32 cellular contexts compared by ENCODE assay signal in genomic region chr19:31841755-31842154, GRCh38.
DNase-seq lines count a peak whose midpoint lies in the region; ATAC-seq, FAIRE-seq and TF ChIP-seq lines count a peak whose summit lies in the region.
"Had no signal": no experiment of that assay in that cellular context is flagged by ENCODE, and none has a peak within 500 bp of the region (broad histone marks: within the 10 kb centered on the region; RNA-seq: fewer than 3 reads in every experiment).

No MANE protein-coding gene starts in this region.

- H3K9me3 ChIP-seq in A549 (peaks cover 19% of the 10 kb centered on the region; the same call in 1 of the 3 replicates), uterus (no peaks in the 10 kb centered on the region)
- H3K9me3 ChIP-seq: BE2C, Caco-2 had no signal

- intact Hi-C loops in uterus (cut with DNase I; ENCODE audit: low total_unique reads), result no loop called here

- DNase-seq in A549 (ENCODE audit: low read depth in 1 of 2, low spot score in 1 of 2) (no peak), WTC11 (ENCODE audit: low spot score) (no peak), uterus (no peak), NCI-H1092 treated with DMSO at 0.1 percent for 48 hours (lab: John Stamatoyannopoulos, UW) (no peak)
- DNase-seq: 8988T; ACHN; AML-193; BE2C; C1 segment of cervical spinal cord; Caco-2; Calu3; CD4-positive, alpha-beta memory T cell; CD4-positive, alpha-beta T cell; CD4-positive, CD25-positive, alpha-beta regulatory T cell; CD8-positive, alpha-beta memory T cell; CD8-positive, alpha-beta T cell; COR-L47; DMS 273 treated with DMSO at 0.1 percent for 48 hours; DMS153; DMS53; DMS79; DMS79 treated with DMSO at 0.1 percent for 48 hours; DND-41; EL had no signal

- H3K27ac Mint-ChIP-seq in WTC11, result no peak overlapping the region
- H3K27ac Mint-ChIP-seq: B cell; CD14-positive monocyte; CD4-positive, alpha-beta memory T cell; CD4-positive, alpha-beta T cell; CD4-positive, CD25-positive, alpha-beta regulatory T cell; CD8-positive, alpha-beta memory T cell; CD8-positive, alpha-beta T cell had no signal

- H3K4me1 ChIP-seq in A549, result no peaks in the 10 kb centered on the region
- no peaks in the 10 kb centered on the region for H3K4me1 ChIP-seq in uterus
- H3K4me1 ChIP-seq: BE2C; BLaER1; BLaER1 treated with 17β-estradiol and CSF1 and Interleukin-3, amounts not matched to agents 10 nM and 100 nM; Caco-2 had no signal

- no peak overlapping the region for H3K4me3 Mint-ChIP-seq in WTC11
- H3K4me3 Mint-ChIP-seq: B cell; CD14-positive monocyte; CD4-positive, alpha-beta memory T cell; CD4-positive, alpha-beta T cell; CD4-positive, CD25-positive, alpha-beta regulatory T cell; CD8-positive, alpha-beta memory T cell; CD8-positive, alpha-beta T cell had no signal

- H3K27ac ChIP-seq in A549 (no peak overlapping the region), uterus (no peak overlapping the region)
- H3K27ac ChIP-seq: 22Rv1; BLaER1; BLaER1 treated with 17β-estradiol and CSF1 and Interleukin-3, amounts not matched to agents 10 nM and 100 nM; C4-2B had no signal

- TF ChIP-seq EP300 in A549 (IDR thresholded peaks at IDR 0.05), result no peak

- no peak for TF ChIP-seq CTCF in A549 (IDR thresholded peaks at IDR 0.05)
- TF ChIP-seq CTCF in WTC11 (IDR thresholded peaks at IDR 0.05), result no peak
- TF ChIP-seq CTCF in uterus (IDR thresholded peaks at IDR 0.05), result no peak

- H3K9me3 Mint-ChIP-seq in WTC11, result peaks cover 34% of the 10 kb centered on the region

- H3K4me2 ChIP-seq in A549, result no peak overlapping the region
- H3K4me2 ChIP-seq: BLaER1; BLaER1 treated with 17β-estradiol and CSF1 and Interleukin-3, amounts not matched to agents 10 nM and 100 nM had no signal

- FAIRE-seq in A549 (lab: Jason Lieb, UNC), result peak; percentile 18
- FAIRE-seq: A204.1, D721Med had no signal

- peaks cover 6% of the 10 kb centered on the region for H3K27me3 Mint-ChIP-seq in WTC11 (ENCODE audit: low read depth)
- H3K27me3 Mint-ChIP-seq: B cell; CD4-positive, alpha-beta memory T cell; CD4-positive, alpha-beta T cell; CD4-positive, CD25-positive, alpha-beta regulatory T cell; CD8-positive, alpha-beta memory T cell had no signal

- no peaks in the 10 kb centered on the region for H3K36me3 ChIP-seq in uterus
- H3K36me3 ChIP-seq: BE2C; BLaER1; BLaER1 treated with 17β-estradiol and CSF1 and Interleukin-3, amounts not matched to agents 10 nM and 100 nM had no signal

- peaks cover 11% of the 10 kb centered on the region for H3K36me3 Mint-ChIP-seq in WTC11
- H3K36me3 Mint-ChIP-seq: CD14-positive monocyte; CD4-positive, CD25-positive, alpha-beta regulatory T cell; CD8-positive, alpha-beta memory T cell; CD8-positive, alpha-beta T cell had no signal

- no peaks in the 10 kb centered on the region for H3K27me3 ChIP-seq in uterus
- H3K27me3 ChIP-seq: BE2C; BLaER1; BLaER1 treated with 17β-estradiol and CSF1 and Interleukin-3, amounts not matched to agents 10 nM and 100 nM had no signal

- no peak for TF ChIP-seq POLR2A in A549 (IDR thresholded peaks at IDR 0.05; ENCODE audit: low read length)
- no peak for TF ChIP-seq POLR2A in uterus (IDR thresholded peaks at IDR 0.05)

- no peak overlapping the region for H3K4me3 ChIP-seq in A549
- no peak overlapping the region for H3K4me3 ChIP-seq in uterus
- H3K4me3 ChIP-seq: BLaER1; BLaER1 treated with 17β-estradiol and CSF1 and Interleukin-3, amounts not matched to agents 10 nM and 100 nM had no signal

- H3K4me1 Mint-ChIP-seq in WTC11, result peaks cover 4% of the 10 kb centered on the region; the same call in 1 of the 2 replicates
- H3K4me1 Mint-ChIP-seq: B cell; CD14-positive monocyte; CD4-positive, alpha-beta memory T cell; CD4-positive, CD25-positive, alpha-beta regulatory T cell; CD8-positive, alpha-beta memory T cell had no signal

- CTCF ChIA-PET in A549 (lab: Yijun Ruan, JAX), result no interaction called here
- CTCF ChIA-PET in WTC11 (lab: Charles Lee), result no interaction called here

- TF ChIP-seq RAD21 in A549 (conservative IDR thresholded peaks at IDR 0.05 in 1 of 2, IDR thresholded peaks at IDR 0.05 in 1 of 2), result no peak

- WGBS in A549 (ENCODE audit: missing lambda C conversion rate), result 0% methylated on average over 1 of the region's 1 CpG

- POLR2A ChIA-PET in A549 (lab: Yijun Ruan, JAX), result no interaction called here
- POLR2A ChIA-PET in WTC11 (lab: Charles Lee), result no interaction called here

- ATAC-seq in A549, result no peak
- no peak for ATAC-seq in WTC11
- ATAC-seq: CD8-positive, alpha-beta T cell had no signal

TF ChIP-seq in A549, 52 proteins besides CTCF, POLR2A, EP300 and RAD21:
- no peak for TF ChIP-seq HOXB5 (CRISPR knock-in tag; IDR thresholded peaks at IDR 0.05)
- TF ChIP-seq HES2 (IDR thresholded peaks at IDR 0.05), result no peak
- TF ChIP-seq HOXA7 (CRISPR knock-in tag; IDR thresholded peaks at IDR 0.05), result no peak
- no peak for TF ChIP-seq FOSB (CRISPR knock-in tag; IDR thresholded peaks at IDR 0.05)
- no peak for TF ChIP-seq KDM1A (IDR thresholded peaks at IDR 0.05; ENCODE audit: low read depth)
- TF ChIP-seq ESRRA (IDR thresholded peaks at IDR 0.05; ENCODE audit: borderline replicate concordance, low read length), result no peak
- TF ChIP-seq RNF2 (IDR thresholded peaks at IDR 0.05; ENCODE audit: borderline replicate concordance, low read depth), result no peak
- TF ChIP-seq HMGXB4 (CRISPR knock-in tag; IDR thresholded peaks at IDR 0.05; ENCODE audit: borderline replicate concordance), result no peak
- no peak for TF ChIP-seq USF2 (IDR thresholded peaks at IDR 0.05)
- TF ChIP-seq EHMT2 (IDR thresholded peaks at IDR 0.05; ENCODE audit: low read depth), result no peak
- TF ChIP-seq FOSL2 (IDR thresholded peaks at IDR 0.05), result no peak
- TF ChIP-seq FOSL2 (CRISPR knock-in tag; IDR thresholded peaks at IDR 0.05), result no peak

TF ChIP-seq in WTC11, 78 proteins besides CTCF, POLR2A, EP300 and RAD21:
- peak; percentile 92 for TF ChIP-seq HMGA2 (CRISPR knock-in tag; IDR thresholded peaks at IDR 0.05)
- TF ChIP-seq ETV6 (CRISPR knock-in tag; IDR thresholded peaks at IDR 0.05), result no peak
